ENCODE assay signal across 1 cellular context in the genomic region with DNA sequence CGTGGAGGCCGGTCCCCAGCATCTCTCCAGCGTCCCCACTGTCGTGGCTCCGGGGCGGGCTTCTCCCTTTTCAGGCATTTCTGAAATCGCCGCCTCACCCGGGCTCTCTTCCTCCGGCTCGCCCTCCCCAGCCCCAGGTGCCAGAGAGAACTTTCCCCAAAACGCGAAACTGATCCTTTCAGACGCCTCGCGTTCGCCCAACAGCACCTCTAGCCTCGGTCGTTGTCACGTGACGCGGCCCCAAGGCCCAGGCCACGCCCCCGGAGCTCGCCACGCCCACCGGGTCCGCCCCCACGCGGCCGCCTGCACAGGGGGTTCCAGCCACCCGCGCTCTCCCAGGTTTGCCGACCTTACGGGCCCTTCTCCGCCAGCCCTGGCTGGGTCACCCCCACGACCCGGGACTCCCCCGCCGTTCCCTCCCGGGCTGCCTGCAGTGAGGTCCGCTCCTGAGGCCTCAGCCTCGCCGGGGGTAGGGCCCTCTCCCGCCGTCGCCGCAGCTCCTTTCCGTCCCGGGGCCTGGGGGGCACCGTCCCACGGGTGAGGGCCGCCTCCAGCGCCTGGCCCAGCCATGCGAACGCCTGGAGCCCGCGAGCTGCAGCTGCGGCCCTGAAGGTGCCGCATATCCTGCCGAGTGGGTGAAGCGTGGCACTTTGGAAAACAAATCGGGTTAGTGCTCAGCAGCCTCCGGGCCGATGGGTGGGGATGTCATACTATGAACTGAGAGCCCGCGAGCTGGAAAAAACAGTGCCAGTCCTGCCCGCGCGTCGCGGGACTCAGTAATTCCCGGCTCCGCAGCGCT.
A peak's percentile ranks its signal among the peaks of the same experiment; 100 is the strongest.
TF ChIP-seq lines count a peak whose summit lies in the region.

No MANE protein-coding gene starts in this region.

TF ChIP-seq in HepG2, 621 proteins besides CTCF, POLR2A, EP300 and RAD21 (continued from another document):
- TF ChIP-seq, protein P1, sequence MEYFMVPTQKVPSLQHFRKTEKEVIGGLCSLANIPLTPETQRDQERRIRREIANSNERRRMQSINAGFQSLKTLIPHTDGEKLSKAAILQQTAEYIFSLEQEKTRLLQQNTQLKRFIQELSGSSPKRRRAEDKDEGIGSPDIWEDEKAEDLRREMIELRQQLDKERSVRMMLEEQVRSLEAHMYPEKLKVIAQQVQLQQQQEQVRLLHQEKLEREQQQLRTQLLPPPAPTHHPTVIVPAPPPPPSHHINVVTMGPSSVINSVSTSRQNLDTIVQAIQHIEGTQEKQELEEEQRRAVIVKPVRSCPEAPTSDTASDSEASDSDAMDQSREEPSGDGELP (IDR thresholded peaks at IDR 0.05; ENCODE audit: borderline replicate concordance, low read depth), result no peak
- TF ChIP-seq, protein P2, sequence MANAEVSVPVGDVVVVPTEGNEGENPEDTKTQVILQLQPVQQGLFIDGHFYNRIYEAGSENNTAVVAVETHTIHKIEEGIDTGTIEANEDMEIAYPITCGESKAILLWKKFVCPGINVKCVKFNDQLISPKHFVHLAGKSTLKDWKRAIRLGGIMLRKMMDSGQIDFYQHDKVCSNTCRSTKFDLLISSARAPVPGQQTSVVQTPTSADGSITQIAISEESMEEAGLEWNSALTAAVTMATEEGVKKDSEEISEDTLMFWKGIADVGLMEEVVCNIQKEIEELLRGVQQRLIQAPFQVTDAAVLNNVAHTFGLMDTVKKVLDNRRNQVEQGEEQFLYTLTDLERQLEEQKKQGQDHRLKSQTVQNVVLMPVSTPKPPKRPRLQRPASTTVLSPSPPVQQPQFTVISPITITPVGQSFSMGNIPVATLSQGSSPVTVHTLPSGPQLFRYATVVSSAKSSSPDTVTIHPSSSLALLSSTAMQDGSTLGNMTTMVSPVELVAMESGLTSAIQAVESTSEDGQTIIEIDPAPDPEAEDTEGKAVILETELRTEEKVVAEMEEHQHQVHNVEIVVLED (CRISPR knock-in tag; IDR thresholded peaks at IDR 0.05; ENCODE audit: borderline replicate concordance), result peak; percentile 50; the same call in 1 of the 2 replicates
- TF ChIP-seq ZNF775 (CRISPR knock-in tag; IDR thresholded peaks at IDR 0.05; ENCODE audit: borderline replicate concordance) (no peak), ZNF569 (CRISPR knock-in tag; IDR thresholded peaks at IDR 0.05; ENCODE audit: borderline replicate concordance) (no peak), ZNF782 (CRISPR knock-in tag; IDR thresholded peaks at IDR 0.05; ENCODE audit: borderline replicate concordance) (peak; percentile 77), ZNF124 (CRISPR knock-in tag; IDR thresholded peaks at IDR 0.05) (0 out of 2 replicates have a peak, but pooled peaks have one; percentile 33), ZNF10 (CRISPR knock-in tag; IDR thresholded peaks at IDR 0.05; ENCODE audit: borderline replicate concordance, low read depth) (no peak), ZNF136 (CRISPR knock-in tag; IDR thresholded peaks at IDR 0.05; ENCODE audit: low read depth) (no peak), JARID2 (CRISPR knock-in tag; IDR thresholded peaks at IDR 0.05; ENCODE audit: insufficient replicate concordance) (peak; percentile 44), GATAD1 (CRISPR knock-in tag; IDR thresholded peaks at IDR 0.05) (no peak), ZNF777 (CRISPR knock-in tag; IDR thresholded peaks at IDR 0.05) (peak; percentile 12), ZNF7 (CRISPR knock-in tag; IDR thresholded peaks at IDR 0.05) (no peak), ZNF552 (CRISPR knock-in tag; IDR thresholded peaks at IDR 0.05; ENCODE audit: borderline replicate concordance) (no peak), MAFG (CRISPR knock-in tag; IDR thresholded peaks at IDR 0.05) (no peak), EHMT2 (IDR thresholded peaks at IDR 0.05; ENCODE audit: borderline replicate concordance, low read depth, low read length) (no peak), HNRNPH1 (optimal IDR thresholded peaks at IDR 0.05; ENCODE audit: low read depth, low read length) (no peak), AGO1 (IDR thresholded peaks at IDR 0.05; ENCODE audit: low read depth, low read length, poor library complexity, severe bottlenecking) (no peak), PCBP2 (optimal IDR thresholded peaks at IDR 0.05; ENCODE audit: low read depth, low read length, poor library complexity, severe bottlenecking) (no peak), ZEB1 (IDR thresholded peaks at IDR 0.05; ENCODE audit: insufficient replicate concordance, low read depth) (no peak), NKX3-1 (CRISPR knock-in tag; IDR thresholded peaks at IDR 0.05) (0 out of 2 replicates have a peak, but pooled peaks have one; percentile 21), SMYD3 (CRISPR knock-in tag; IDR thresholded peaks at IDR 0.05) (peak; percentile 60; the same call in 1 of the 2 replicates), CHD4 (IDR thresholded peaks at IDR 0.05; ENCODE audit: borderline replicate concordance, low read length) (peak; percentile 24; the same call in 1 of the 2 replicates), RXRA (CRISPR knock-in tag; IDR thresholded peaks at IDR 0.05) (no peak), ZNF12 (CRISPR knock-in tag; IDR thresholded peaks at IDR 0.05) (no peak), REPIN1 (CRISPR knock-in tag; IDR thresholded peaks at IDR 0.05; ENCODE audit: borderline replicate concordance, low read depth) (peak; percentile 64; the same call in 1 of the 2 replicates), MLLT10 (CRISPR knock-in tag; IDR thresholded peaks at IDR 0.05) (no peak), RORA (CRISPR knock-in tag; IDR thresholded peaks at IDR 0.05) (no peak), JUND (CRISPR knock-in tag; IDR thresholded peaks at IDR 0.05) (no peak), MYNN (CRISPR knock-in tag; IDR thresholded peaks at IDR 0.05; ENCODE audit: low read depth) (peak; percentile 74), ZBTB21 (CRISPR knock-in tag; IDR thresholded peaks at IDR 0.05) (no peak)
- TF ChIP-seq, protein P3, sequence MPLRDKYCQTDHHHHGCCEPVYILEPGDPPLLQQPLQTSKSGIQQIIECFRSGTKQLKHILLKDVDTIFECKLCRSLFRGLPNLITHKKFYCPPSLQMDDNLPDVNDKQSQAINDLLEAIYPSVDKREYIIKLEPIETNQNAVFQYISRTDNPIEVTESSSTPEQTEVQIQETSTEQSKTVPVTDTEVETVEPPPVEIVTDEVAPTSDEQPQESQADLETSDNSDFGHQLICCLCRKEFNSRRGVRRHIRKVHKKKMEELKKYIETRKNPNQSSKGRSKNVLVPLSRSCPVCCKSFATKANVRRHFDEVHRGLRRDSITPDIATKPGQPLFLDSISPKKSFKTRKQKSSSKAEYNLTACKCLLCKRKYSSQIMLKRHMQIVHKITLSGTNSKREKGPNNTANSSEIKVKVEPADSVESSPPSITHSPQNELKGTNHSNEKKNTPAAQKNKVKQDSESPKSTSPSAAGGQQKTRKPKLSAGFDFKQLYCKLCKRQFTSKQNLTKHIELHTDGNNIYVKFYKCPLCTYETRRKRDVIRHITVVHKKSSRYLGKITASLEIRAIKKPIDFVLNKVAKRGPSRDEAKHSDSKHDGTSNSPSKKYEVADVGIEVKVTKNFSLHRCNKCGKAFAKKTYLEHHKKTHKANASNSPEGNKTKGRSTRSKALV (CRISPR knock-in tag; IDR thresholded peaks at IDR 0.05), result peak; percentile 81; the same call in 1 of the 2 replicates
- TF ChIP-seq, protein P4, sequence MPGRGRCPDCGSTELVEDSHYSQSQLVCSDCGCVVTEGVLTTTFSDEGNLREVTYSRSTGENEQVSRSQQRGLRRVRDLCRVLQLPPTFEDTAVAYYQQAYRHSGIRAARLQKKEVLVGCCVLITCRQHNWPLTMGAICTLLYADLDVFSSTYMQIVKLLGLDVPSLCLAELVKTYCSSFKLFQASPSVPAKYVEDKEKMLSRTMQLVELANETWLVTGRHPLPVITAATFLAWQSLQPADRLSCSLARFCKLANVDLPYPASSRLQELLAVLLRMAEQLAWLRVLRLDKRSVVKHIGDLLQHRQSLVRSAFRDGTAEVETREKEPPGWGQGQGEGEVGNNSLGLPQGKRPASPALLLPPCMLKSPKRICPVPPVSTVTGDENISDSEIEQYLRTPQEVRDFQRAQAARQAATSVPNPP (CRISPR knock-in tag; IDR thresholded peaks at IDR 0.05), result peak; percentile 73; the same call in 1 of the 2 replicates
- TF ChIP-seq, protein P5, sequence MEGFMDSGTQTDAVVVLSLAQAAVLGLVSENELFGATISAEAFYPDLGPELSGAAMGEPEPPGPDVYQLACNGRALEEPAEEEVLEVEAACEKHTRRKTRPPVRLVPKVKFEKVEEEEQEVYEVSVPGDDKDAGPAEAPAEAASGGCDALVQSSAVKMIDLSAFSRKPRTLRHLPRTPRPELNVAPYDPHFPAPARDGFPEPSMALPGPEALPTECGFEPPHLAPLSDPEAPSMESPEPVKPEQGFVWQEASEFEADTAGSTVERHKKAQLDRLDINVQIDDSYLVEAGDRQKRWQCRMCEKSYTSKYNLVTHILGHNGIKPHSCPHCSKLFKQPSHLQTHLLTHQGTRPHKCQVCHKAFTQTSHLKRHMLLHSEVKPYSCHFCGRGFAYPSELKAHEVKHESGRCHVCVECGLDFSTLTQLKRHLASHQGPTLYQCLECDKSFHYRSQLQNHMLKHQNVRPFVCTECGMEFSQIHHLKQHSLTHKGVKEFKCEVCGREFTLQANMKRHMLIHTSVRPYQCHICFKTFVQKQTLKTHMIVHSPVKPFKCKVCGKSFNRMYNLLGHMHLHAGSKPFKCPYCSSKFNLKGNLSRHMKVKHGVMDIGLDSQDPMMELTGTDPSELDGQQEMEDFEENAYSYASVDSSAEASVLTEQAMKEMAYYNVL (CRISPR knock-in tag; IDR thresholded peaks at IDR 0.05; ENCODE audit: borderline replicate concordance), result peak; percentile 22; the same call in 1 of the 2 replicates
- TF ChIP-seq, protein P6, sequence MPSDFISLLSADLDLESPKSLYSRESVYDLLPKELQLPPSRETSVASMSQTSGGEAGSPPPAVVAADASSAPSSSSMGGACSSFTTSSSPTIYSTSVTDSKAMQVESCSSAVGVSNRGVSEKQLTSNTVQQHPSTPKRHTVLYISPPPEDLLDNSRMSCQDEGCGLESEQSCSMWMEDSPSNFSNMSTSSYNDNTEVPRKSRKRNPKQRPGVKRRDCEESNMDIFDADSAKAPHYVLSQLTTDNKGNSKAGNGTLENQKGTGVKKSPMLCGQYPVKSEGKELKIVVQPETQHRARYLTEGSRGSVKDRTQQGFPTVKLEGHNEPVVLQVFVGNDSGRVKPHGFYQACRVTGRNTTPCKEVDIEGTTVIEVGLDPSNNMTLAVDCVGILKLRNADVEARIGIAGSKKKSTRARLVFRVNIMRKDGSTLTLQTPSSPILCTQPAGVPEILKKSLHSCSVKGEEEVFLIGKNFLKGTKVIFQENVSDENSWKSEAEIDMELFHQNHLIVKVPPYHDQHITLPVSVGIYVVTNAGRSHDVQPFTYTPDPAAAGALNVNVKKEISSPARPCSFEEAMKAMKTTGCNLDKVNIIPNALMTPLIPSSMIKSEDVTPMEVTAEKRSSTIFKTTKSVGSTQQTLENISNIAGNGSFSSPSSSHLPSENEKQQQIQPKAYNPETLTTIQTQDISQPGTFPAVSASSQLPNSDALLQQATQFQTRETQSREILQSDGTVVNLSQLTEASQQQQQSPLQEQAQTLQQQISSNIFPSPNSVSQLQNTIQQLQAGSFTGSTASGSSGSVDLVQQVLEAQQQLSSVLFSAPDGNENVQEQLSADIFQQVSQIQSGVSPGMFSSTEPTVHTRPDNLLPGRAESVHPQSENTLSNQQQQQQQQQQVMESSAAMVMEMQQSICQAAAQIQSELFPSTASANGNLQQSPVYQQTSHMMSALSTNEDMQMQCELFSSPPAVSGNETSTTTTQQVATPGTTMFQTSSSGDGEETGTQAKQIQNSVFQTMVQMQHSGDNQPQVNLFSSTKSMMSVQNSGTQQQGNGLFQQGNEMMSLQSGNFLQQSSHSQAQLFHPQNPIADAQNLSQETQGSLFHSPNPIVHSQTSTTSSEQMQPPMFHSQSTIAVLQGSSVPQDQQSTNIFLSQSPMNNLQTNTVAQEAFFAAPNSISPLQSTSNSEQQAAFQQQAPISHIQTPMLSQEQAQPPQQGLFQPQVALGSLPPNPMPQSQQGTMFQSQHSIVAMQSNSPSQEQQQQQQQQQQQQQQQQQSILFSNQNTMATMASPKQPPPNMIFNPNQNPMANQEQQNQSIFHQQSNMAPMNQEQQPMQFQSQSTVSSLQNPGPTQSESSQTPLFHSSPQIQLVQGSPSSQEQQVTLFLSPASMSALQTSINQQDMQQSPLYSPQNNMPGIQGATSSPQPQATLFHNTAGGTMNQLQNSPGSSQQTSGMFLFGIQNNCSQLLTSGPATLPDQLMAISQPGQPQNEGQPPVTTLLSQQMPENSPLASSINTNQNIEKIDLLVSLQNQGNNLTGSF (CRISPR knock-in tag; IDR thresholded peaks at IDR 0.05), result peak; percentile 23; the same call in 1 of the 2 replicates
- TF ChIP-seq, protein P7, sequence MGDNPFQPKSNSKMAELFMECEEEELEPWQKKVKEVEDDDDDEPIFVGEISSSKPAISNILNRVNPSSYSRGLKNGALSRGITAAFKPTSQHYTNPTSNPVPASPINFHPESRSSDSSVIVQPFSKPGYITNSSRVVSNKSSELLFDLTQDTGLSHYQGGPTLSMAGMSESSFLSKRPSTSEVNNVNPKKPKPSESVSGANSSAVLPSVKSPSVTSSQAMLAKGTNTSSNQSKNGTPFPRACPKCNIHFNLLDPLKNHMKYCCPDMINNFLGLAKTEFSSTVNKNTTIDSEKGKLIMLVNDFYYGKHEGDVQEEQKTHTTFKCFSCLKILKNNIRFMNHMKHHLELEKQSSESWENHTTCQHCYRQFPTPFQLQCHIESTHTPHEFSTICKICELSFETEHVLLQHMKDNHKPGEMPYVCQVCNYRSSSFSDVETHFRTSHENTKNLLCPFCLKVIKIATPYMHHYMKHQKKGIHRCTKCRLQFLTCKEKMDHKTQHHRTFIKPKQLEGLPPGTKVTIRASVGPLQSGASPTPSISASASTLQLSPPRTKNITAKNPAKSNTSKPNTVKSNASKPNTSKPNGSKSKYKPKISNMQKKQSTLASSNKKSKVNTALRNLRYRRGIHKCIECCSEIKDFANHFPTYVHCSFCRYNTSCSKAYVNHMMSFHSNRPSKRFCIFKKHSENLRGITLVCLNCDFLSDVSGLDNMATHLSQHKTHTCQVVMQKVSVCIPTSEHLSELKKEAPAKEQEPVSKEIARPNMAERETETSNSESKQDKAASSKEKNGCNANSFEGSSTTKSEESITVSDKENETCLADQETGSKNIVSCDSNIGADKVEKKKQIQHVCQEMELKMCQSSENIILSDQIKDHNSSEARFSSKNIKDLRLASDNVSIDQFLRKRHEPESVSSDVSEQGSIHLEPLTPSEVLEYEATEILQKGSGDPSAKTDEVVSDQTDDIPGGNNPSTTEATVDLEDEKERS (CRISPR knock-in tag; IDR thresholded peaks at IDR 0.05), result no peak
- TF ChIP-seq, protein P8, sequence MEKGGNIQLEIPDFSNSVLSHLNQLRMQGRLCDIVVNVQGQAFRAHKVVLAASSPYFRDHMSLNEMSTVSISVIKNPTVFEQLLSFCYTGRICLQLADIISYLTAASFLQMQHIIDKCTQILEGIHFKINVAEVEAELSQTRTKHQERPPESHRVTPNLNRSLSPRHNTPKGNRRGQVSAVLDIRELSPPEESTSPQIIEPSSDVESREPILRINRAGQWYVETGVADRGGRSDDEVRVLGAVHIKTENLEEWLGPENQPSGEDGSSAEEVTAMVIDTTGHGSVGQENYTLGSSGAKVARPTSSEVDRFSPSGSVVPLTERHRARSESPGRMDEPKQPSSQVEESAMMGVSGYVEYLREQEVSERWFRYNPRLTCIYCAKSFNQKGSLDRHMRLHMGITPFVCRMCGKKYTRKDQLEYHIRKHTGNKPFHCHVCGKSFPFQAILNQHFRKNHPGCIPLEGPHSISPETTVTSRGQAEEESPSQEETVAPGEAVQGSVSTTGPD (CRISPR knock-in tag; IDR thresholded peaks at IDR 0.05), result no peak
